In the genomic region with DNA sequence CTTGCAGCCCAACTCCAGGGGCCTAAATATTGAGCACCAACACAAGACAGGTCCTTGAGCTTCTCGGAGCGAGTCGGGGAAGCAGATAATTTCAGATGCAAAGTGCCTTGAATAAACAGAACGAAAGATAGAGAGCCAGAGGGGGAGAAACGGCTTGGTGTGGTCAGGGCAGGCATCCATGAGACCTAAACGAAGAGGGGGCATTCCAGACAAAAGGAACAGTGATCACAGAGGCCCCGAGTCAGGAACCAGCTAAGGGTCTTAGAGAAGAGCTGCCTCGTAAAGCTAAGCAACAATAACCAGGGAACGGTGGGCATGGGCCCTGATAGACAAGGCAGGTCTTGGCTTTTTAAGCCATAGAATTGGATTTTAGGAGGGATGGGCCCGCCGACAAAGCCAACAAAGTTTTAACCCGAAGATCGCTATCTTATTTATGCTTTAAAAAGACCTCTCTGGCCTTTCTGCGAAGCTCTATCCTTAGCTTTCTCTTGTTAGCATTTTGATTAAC, we compare ENCODE assay signal across 9 cellular contexts. TPM values are rescaled to one million over a fixed set of nuclear protein-coding genes. Genes with fewer than 3 reads are reported as not detected.
DNase-seq lines count a peak whose midpoint lies in the region; ATAC-seq and TF ChIP-seq lines count a peak whose summit lies in the region.
"Had no signal": no experiment of that assay in that cellular context is flagged by ENCODE, and none has a peak within 500 bp of the region (broad histone marks: within the 10 kb centered on the region; RNA-seq: fewer than 3 reads in every experiment).

No MANE protein-coding gene starts in this region.

- H3K4me1 Mint-ChIP-seq in activated T-cell treated with anti-CD3 and anti-CD28 coated beads, Interleukin-2, amount 50 U/mL, for 4 hours (ENCODE audit: low read depth): peaks cover 18% of the 10 kb centered on the region

- H3K27ac ChIP-seq in WERI-Rb-1 (0 out of 2 replicates have a peak overlapping the region, but pooled peaks have one; percentile 31), iPS-20b (ENCODE audit: low read length) (no peak overlapping the region), thymus (ENCODE audit: low read depth) (no peak overlapping the region)
- H3K27ac ChIP-seq: epithelial cell of prostate had no signal

- H3K4me3 Mint-ChIP-seq in activated T-cell treated with anti-CD3 and anti-CD28 coated beads, Interleukin-2, amount 50 U/mL, for 4 hours: peak overlapping the region; percentile 88

- WGBS in thymus: 49% methylated on average over 14 of the region's 14 CpGs

- H3K36me3 Mint-ChIP-seq in activated T-cell treated with anti-CD3 and anti-CD28 coated beads, Interleukin-2, amount 50 U/mL, for 4 hours (ENCODE audit: insufficient read depth): peaks cover 21% of the 10 kb centered on the region

- H3K9me3 Mint-ChIP-seq in activated T-cell treated with anti-CD3 and anti-CD28 coated beads, Interleukin-2, amount 50 U/mL, for 4 hours: no peaks in the 10 kb centered on the region

- H3K4me1 ChIP-seq in iPS-20b (ENCODE audit: insufficient read depth, low read length) (no peaks in the 10 kb centered on the region), thymus (ENCODE audit: control insufficient read depth, insufficient read depth, low read length) (peaks cover 6% of the 10 kb centered on the region)

- TF ChIP-seq CTCF in WERI-Rb-1 (IDR thresholded peaks at IDR 0.05; ENCODE audit: low read depth, low read length): no peak

- no peak for ATAC-seq in activated T-cell treated with anti-CD3 and anti-CD28 coated beads, Interleukin-2, amount 50 U/mL, for 4 hours

- H3K27me3 Mint-ChIP-seq in activated T-cell treated with anti-CD3 and anti-CD28 coated beads, Interleukin-2, amount 50 U/mL, for 4 hours (ENCODE audit: low read depth): no peaks in the 10 kb centered on the region

- H3K27me3 ChIP-seq in WERI-Rb-1 (ENCODE audit: insufficient read depth, low read depth, severe bottlenecking) (no peaks in the 10 kb centered on the region), iPS-20b (ENCODE audit: insufficient read depth, low read length) (peaks cover 11% of the 10 kb centered on the region; the same call in 1 of the 2 replicates), thymus (ENCODE audit: control insufficient read depth, insufficient read depth) (no peaks in the 10 kb centered on the region)

- H3K9me3 ChIP-seq in WERI-Rb-1 (ENCODE audit: severe bottlenecking) (no peaks in the 10 kb centered on the region), iPS-20b (ENCODE audit: insufficient read depth, low read depth, low read length) (no peaks in the 10 kb centered on the region), thymus (ENCODE audit: control insufficient read depth) (no peaks in the 10 kb centered on the region)

- peak overlapping the region; percentile 66; the same call in 1 of the 2 replicates for H3K9ac ChIP-seq in iPS-20b (ENCODE audit: low read depth, low read length)

- H3K36me3 ChIP-seq in WERI-Rb-1: peaks cover 33% of the 10 kb centered on the region
- peaks cover 47% of the 10 kb centered on the region for H3K36me3 ChIP-seq in iPS-20b (ENCODE audit: insufficient read depth, low read depth, low read length)
- peaks cover 37% of the 10 kb centered on the region for H3K36me3 ChIP-seq in thymus (ENCODE audit: control insufficient read depth, insufficient read depth)

- DNase-seq in activated T-cell treated with anti-CD3 and anti-CD28 coated beads, Interleukin-2, amount 50 U/mL, for 4 hours: no peak
- DNase-seq in activated T-cell treated with anti-CD3 and anti-CD28 coated beads for 4 hours (no peak), WERI-Rb-1 (no peak), NK-92 (lab: John Stamatoyannopoulos, UW; ENCODE audit: unreplicated experiment) (no peak), occipital lobe (lab: John Stamatoyannopoulos, UW) (no peak)
- no peak for DNase-seq in activated CD8-positive, alpha-beta memory T cell treated with anti-CD3 and anti-CD28 coated beads, Interleukin-2, amount 50 U/mL, for 48 hours

- H3K4me3 ChIP-seq in WERI-Rb-1 (ENCODE audit: low read depth, low read length): peak overlapping the region; percentile 69
- peak overlapping the region; percentile 81 for H3K4me3 ChIP-seq in iPS-20b (ENCODE audit: low read length)
- peak overlapping the region; percentile 80 for H3K4me3 ChIP-seq in thymus (ENCODE audit: low read length)

RNA-seq across cellular contexts. Expression of a gene that starts 0.4 kb away (rescaled TPM):
- 10 to 100 TPM; 13.3 to 13.8 (median 13.3) TPM for total RNA-seq in activated T-cell treated with anti-CD3 and anti-CD28 coated beads, Interleukin-2, amount 50 U/mL, for 4 hours
- 29.3 TPM for polyA plus RNA-seq in thymus
- total RNA-seq in occipital lobe: 4.2 TPM

RNA-seq across cellular contexts. Expression of a gene that starts 14.9 kb away (rescaled TPM):
- 10 to 100 TPM; 17.0 to 20.4 (median 17.0) TPM for total RNA-seq in activated T-cell treated with anti-CD3 and anti-CD28 coated beads, Interleukin-2, amount 50 U/mL, for 4 hours
- polyA plus RNA-seq in thymus: 12.0 TPM
- total RNA-seq in occipital lobe: 11.9 TPM

RNA-seq across cellular contexts. Expression of a gene that starts 38.3 kb away (rescaled TPM):
- total RNA-seq in activated T-cell treated with anti-CD3 and anti-CD28 coated beads, Interleukin-2, amount 50 U/mL, for 4 hours: 100 to 1,000 TPM; 153 to 172 (median 153) TPM
- 18.5 TPM for polyA plus RNA-seq in thymus
- 41.5 TPM for total RNA-seq in occipital lobe
